ENCODE assay signal across 28 cellular contexts in genomic region chr18:9992300-9992987, GRCh38.
DNase-seq lines count a peak whose midpoint lies in the region; ATAC-seq, FAIRE-seq and TF ChIP-seq lines count a peak whose summit lies in the region.
"Had no signal": no experiment of that assay in that cellular context is flagged by ENCODE, and none has a peak within 500 bp of the region (broad histone marks: within the 10 kb centered on the region; RNA-seq: fewer than 3 reads in every experiment).

No MANE protein-coding gene starts in this region.

- no peaks in the 10 kb centered on the region for H3K27me3 ChIP-seq in right cardiac atrium (ENCODE audit: control insufficient read depth, insufficient read depth)
- H3K27me3 ChIP-seq: BLaER1 had no signal

- no peaks in the 10 kb centered on the region for H3K4me1 ChIP-seq in right cardiac atrium (ENCODE audit: control insufficient read depth, insufficient read depth, low read length)
- H3K4me1 ChIP-seq: A549 had no signal

- H3K9me3 ChIP-seq in right cardiac atrium (ENCODE audit: control insufficient read depth, low read length), result no peaks in the 10 kb centered on the region
- H3K9me3 ChIP-seq: A549 had no signal

- FAIRE-seq in endometrium (lab: Jason Lieb, UNC), result peak; percentile 99
- FAIRE-seq: A549, GM12891 had no signal

- 26% methylated on average over 9 of the region's 9 CpGs for WGBS in right cardiac atrium

- peak overlapping the region; percentile 31 for H3K27ac ChIP-seq in right cardiac atrium (ENCODE audit: low read length)
- H3K27ac ChIP-seq: A549, BLaER1, KMS-11, RWPE1 had no signal

- DNase-seq in AG10803 (ENCODE audit: low read depth), result peak; percentile 34
- peak in 2 of 3 donors; percentile 56 for DNase-seq in right cardiac atrium
- DNase-seq in sciatic nerve (ENCODE audit: low spot score), result no peak
- DNase-seq in NCI-H2107 (lab: John Stamatoyannopoulos, UW), result no peak
- DNase-seq in Ammon's horn (ENCODE audit: low spot score), result no peak
- DNase-seq: activated CD4-positive, alpha-beta T cell treated with anti-CD3 and anti-CD28 coated beads, Interleukin-2, amount 50 U/mL, for 48 hours; activated effector memory CD4-positive, alpha-beta T cell treated with anti-CD3 and anti-CD28 coated beads, Interleukin-2, amount 50 U/mL, for 16 hours; activated naive CD8-positive, alpha-beta T cell treated with anti-CD3 and anti-CD28 coated beads, Interleukin-2, amount 50 U/mL, for 24 hours; activated T-cell treated with anti-CD3 and anti-CD28 coated beads for 4 hours; COR-L47; DMS79; islet precursor cell; MV-4-11; NCI-H1694; NCI-H226; NCI-H774; stimulated activated CD4-positive, alpha-beta T cell treated with anti-CD3 and anti-CD28 coated beads, Interleukin-1b, Interleukin-23, amount 100 ng/mL, for 48 hours had no signal

- intact Hi-C loops in right cardiac atrium (cut with DNase I), result no loop called here
- intact Hi-C loops in sciatic nerve (cut with DNase I), result no loop called here

- H3K4me3 ChIP-seq in AG10803 (ENCODE audit: low read length) (no peak overlapping the region), right cardiac atrium (ENCODE audit: low read length) (no peak overlapping the region)
- H3K4me3 ChIP-seq: A549, BLaER1 had no signal

- no peak for TF ChIP-seq CTCF in AG10803 (conservative IDR thresholded peaks at IDR 0.05; ENCODE audit: low read length)

- ATAC-seq in right cardiac atrium (peak; percentile 62 to 65), sciatic nerve (peak; percentile 64), GM19397 (IDR thresholded peaks at IDR 0.05; ENCODE audit: unreplicated experiment) (no peak), HG03095 (IDR thresholded peaks at IDR 0.05; ENCODE audit: unreplicated experiment) (no peak)
- ATAC-seq: A549; activated naive CD8-positive, alpha-beta T cell treated with anti-CD3 and anti-CD28 coated beads, Interleukin-2, amount 50 U/mL, for 24 hours; natural killer cell treated with Interleukin-12 subunit alpha and Interleukin-12 subunit beta and Interleukin-15 and Interleukin-18, amount 100 ng/mL, for 72 hours; stimulated activated memory B cell treated with anti-CD40 and anti-IgM and Interleukin-4, amounts not matched to agents 10 μg/mL and 1 μg/mL and 100 μg/mL, for 72 hours; WTC11 had no signal

Comparison
In these comparisons a context has a peak if more than half of its experiments do, and no peak if none do; other contexts are left out.
1. DNase-seq: peak in AG10803 (single experiment) and right cardiac atrium (2 of 3); none in sciatic nerve (single experiment), NCI-H2107 (single experiment) and Ammon's horn (single experiment).
2. ATAC-seq: peak in right cardiac atrium (2 of 2) and sciatic nerve (single experiment); none in GM19397 (single experiment) and HG03095 (single experiment).